Comparison of ENCODE assay signal across 1 cellular context in genomic region chr11:880447-880846, GRCh38.
TF ChIP-seq lines count a peak whose summit lies in the region.

No MANE protein-coding gene starts in this region.

TF ChIP-seq in WTC11, 78 proteins besides CTCF, POLR2A, EP300 and RAD21 (continued from another document):
- TF ChIP-seq ZNF425 (CRISPR knock-in tag; conservative IDR thresholded peaks at IDR 0.05), result no peak
- no peak for TF ChIP-seq ZNF138 (CRISPR knock-in tag; conservative IDR thresholded peaks at IDR 0.05)
- TF ChIP-seq E2F1 (CRISPR knock-in tag; IDR thresholded peaks at IDR 0.05), result no peak
- no peak for TF ChIP-seq SP1 (CRISPR knock-in tag; conservative IDR thresholded peaks at IDR 0.05)
